In the genomic region with DNA sequence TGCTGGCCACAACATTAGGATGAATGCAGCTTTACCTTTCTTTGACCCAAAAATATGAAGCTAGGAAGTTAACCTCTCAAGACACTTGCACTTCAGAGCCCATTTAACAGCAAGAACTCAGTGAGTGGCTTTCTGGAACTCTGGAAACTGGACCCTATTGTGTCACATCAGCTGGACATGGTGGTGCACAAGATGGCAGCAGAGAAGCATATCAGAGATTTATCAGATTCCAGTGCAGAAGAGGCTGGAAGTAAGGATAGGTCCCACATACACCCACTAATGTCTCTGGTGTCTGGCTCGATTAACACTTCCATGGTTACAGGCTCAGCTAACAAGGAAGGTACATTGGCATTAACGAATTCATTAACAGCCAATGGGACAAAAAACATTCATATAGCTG, we compare ENCODE assay signal across 29 cellular contexts.
"Had no signal": no experiment of that assay in that cellular context is flagged by ENCODE, and none has a peak within 500 bp of the region (broad histone marks: within the 10 kb centered on the region; RNA-seq: fewer than 3 reads in every experiment).

No MANE protein-coding gene starts in this region.

- FAIRE-seq: colon, keratinocyte had no signal

- DNase-seq: activated CD4-positive, alpha-beta T cell treated with anti-CD3 and anti-CD28 coated beads for 48 hours; activated CD4-positive, alpha-beta T cell treated with anti-CD3 and anti-CD28 coated beads, Interleukin-2, amount 50 U/mL, for 48 hours; activated CD8-positive, alpha-beta memory T cell treated with anti-CD3 and anti-CD28 coated beads for 24 hours; activated effector memory CD4-positive, alpha-beta T cell treated with Interleukin-2 at 50 U/mL for 16 hours; activated naive CD4-positive, alpha-beta T cell treated with Interleukin-2 at 50 U/mL for 16 hours; anterior cingulate cortex; dermis blood vessel endothelial cell; effector CD4-positive, alpha-beta T cell; esophagus squamous epithelium; head of caudate nucleus; hippocampal formation; left cardiac atrium; midbrain; naive thymus-derived CD8-positive, alpha-beta T cell; nucleus accumbens; psoas muscle; stimulated activated CD4-positive, alpha-beta T cell treated with anti-CD3 and anti-CD28 coated beads, Interleukin-15, amount 100 ng/mL, for 24 hours; stimulated activated CD4-positive, alpha-beta T cell treated with anti-CD3 and anti-CD28 coated beads, Interleukin-2, amount 100 ng/mL, for 24 hours; stimulated activated naive B cell treated with anti-CD40 and anti-IgM and Interleukin-4, amounts not matched to agents 10 μg/mL and 1 μg/mL and 100 μg/mL, for 72 hours; stomach; thyroid gland; upper lobe of left lung had no signal

- H3K4me1 ChIP-seq: esophagus squamous epithelium, gastroesophageal sphincter, parathyroid adenoma, psoas muscle, right atrium auricular region, stomach, thyroid gland, upper lobe of left lung had no signal

- H3K9me3 ChIP-seq: esophagus squamous epithelium, gastroesophageal sphincter, psoas muscle, right atrium auricular region, stomach, thyroid gland, upper lobe of left lung had no signal

- H3K36me3 ChIP-seq: esophagus squamous epithelium, gastroesophageal sphincter, right atrium auricular region, stomach, thyroid gland, upper lobe of left lung had no signal

- H3K27me3 ChIP-seq: esophagus squamous epithelium, gastroesophageal sphincter, right atrium auricular region, stomach, thyroid gland, upper lobe of left lung had no signal

- ATAC-seq: activated CD4-positive, CD25-positive, alpha-beta regulatory T cell treated with anti-CD3 and anti-CD28 coated beads, Interleukin-2, amount 50 U/mL, for 24 hours; gastroesophageal sphincter; left cardiac atrium; naive thymus-derived CD8-positive, alpha-beta T cell; psoas muscle; stimulated activated naive B cell treated with anti-CD40 and anti-IgM and Interleukin-4, amounts not matched to agents 10 μg/mL and 1 μg/mL and 100 μg/mL, for 72 hours had no signal

- H3K27ac ChIP-seq: epithelial cell of prostate, esophagus squamous epithelium, gastroesophageal sphincter, parathyroid adenoma, psoas muscle, right atrium auricular region, stomach, thyroid gland, upper lobe of left lung had no signal

- H3K4me3 ChIP-seq: esophagus squamous epithelium, gastroesophageal sphincter, psoas muscle, right atrium auricular region, stomach, thyroid gland, upper lobe of left lung had no signal
